26 cellular contexts compared by ENCODE assay signal in the genomic region with DNA sequence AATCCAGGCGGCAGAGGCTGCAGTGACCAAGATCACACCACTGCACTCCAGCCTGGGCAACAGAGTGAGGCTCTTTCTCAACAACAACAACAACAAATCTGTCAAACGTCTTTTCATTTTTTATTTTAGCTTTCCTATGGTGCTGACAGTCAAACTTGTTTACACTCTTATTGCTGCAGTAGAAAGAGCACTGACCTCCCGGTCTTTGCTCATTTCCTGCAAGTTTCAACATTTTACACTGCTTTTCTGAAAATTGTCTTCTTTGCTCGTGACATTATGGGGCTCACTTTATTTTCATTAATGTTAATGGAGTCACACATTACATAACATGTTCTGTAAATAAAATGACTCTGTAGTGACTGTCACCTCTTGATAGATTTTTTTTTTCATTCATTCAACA.
DNase-seq lines count a peak whose midpoint lies in the region; ATAC-seq and TF ChIP-seq lines count a peak whose summit lies in the region.
"Had no signal": no experiment of that assay in that cellular context is flagged by ENCODE, and none has a peak within 500 bp of the region (broad histone marks: within the 10 kb centered on the region; RNA-seq: fewer than 3 reads in every experiment).

No MANE protein-coding gene starts in this region.

- peaks cover 30% of the 10 kb centered on the region for H3K36me3 Mint-ChIP-seq in activated naive CD4-positive, alpha-beta T cell treated with anti-CD3 and anti-CD28 coated beads, Interleukin-2, amount 50 U/mL, for 24 hours
- H3K36me3 Mint-ChIP-seq in activated naive CD8-positive, alpha-beta T cell treated with anti-CD3 and anti-CD28 coated beads, Interleukin-2, amount 10 ng/mL, durations not matched to agents 7 days and 5 days = peaks cover 56% of the 10 kb centered on the region

- no peaks in the 10 kb centered on the region for H3K4me1 ChIP-seq in vagina
- H3K4me1 ChIP-seq: colonic mucosa, tibial artery had no signal

- TF ChIP-seq POLR2A in vagina (IDR thresholded peaks at IDR 0.05) = no peak

- H3K4me3 Mint-ChIP-seq in activated naive CD4-positive, alpha-beta T cell treated with anti-CD3 and anti-CD28 coated beads, Interleukin-2, amount 50 U/mL, for 24 hours = no peak overlapping the region
- no peak overlapping the region for H3K4me3 Mint-ChIP-seq in activated naive CD8-positive, alpha-beta T cell treated with anti-CD3 and anti-CD28 coated beads, Interleukin-2, amount 10 ng/mL, durations not matched to agents 7 days and 5 days
- H3K4me3 Mint-ChIP-seq: endodermal cell, IgD-negative memory B cell had no signal

- no peaks in the 10 kb centered on the region for H3K27me3 ChIP-seq in vagina
- H3K27me3 ChIP-seq: brain microvascular endothelial cell, colonic mucosa, esophagus muscularis mucosa, tibial artery had no signal

- peaks cover 0 to 4% of the 10 kb centered on the region in 2 donors for H3K36me3 ChIP-seq in vagina
- H3K36me3 ChIP-seq: brain microvascular endothelial cell had no signal

- H3K27ac Mint-ChIP-seq in activated naive CD4-positive, alpha-beta T cell treated with anti-CD3 and anti-CD28 coated beads, Interleukin-2, amount 50 U/mL, for 24 hours = peak overlapping the region; percentile 17
- H3K27ac Mint-ChIP-seq in activated naive CD8-positive, alpha-beta T cell treated with anti-CD3 and anti-CD28 coated beads, Interleukin-2, amount 10 ng/mL, durations not matched to agents 7 days and 5 days = peak overlapping the region; percentile 32
- H3K27ac Mint-ChIP-seq: endodermal cell had no signal

- no peaks in the 10 kb centered on the region for H3K27me3 Mint-ChIP-seq in activated naive CD4-positive, alpha-beta T cell treated with anti-CD3 and anti-CD28 coated beads, Interleukin-2, amount 50 U/mL, for 24 hours
- no peaks in the 10 kb centered on the region for H3K27me3 Mint-ChIP-seq in activated naive CD8-positive, alpha-beta T cell treated with anti-CD3 and anti-CD28 coated beads, Interleukin-2, amount 10 ng/mL, durations not matched to agents 7 days and 5 days
- H3K27me3 Mint-ChIP-seq: IgD-negative memory B cell had no signal

- no peak overlapping the region for H3K4me3 ChIP-seq in vagina
- H3K4me3 ChIP-seq: colonic mucosa, esophagus muscularis mucosa, SK-N-MC, tibial artery had no signal

- H3K9me3 Mint-ChIP-seq in activated naive CD4-positive, alpha-beta T cell treated with anti-CD3 and anti-CD28 coated beads, Interleukin-2, amount 50 U/mL, for 24 hours = no peaks in the 10 kb centered on the region
- H3K9me3 Mint-ChIP-seq in activated naive CD8-positive, alpha-beta T cell treated with anti-CD3 and anti-CD28 coated beads, Interleukin-2, amount 10 ng/mL, durations not matched to agents 7 days and 5 days = no peaks in the 10 kb centered on the region
- H3K9me3 Mint-ChIP-seq: endodermal cell, IgD-negative memory B cell had no signal

- POLR2A ChIA-PET in activated naive CD8-positive, alpha-beta T cell treated with anti-CD3 and anti-CD28 coated beads, Interleukin-2, amount 10 ng/mL, durations not matched to agents 7 days and 5 days (lab: Charles Lee) = no interaction called here

- TF ChIP-seq CTCF in vagina (IDR thresholded peaks at IDR 0.05) = no peak

- H3K4me1 Mint-ChIP-seq in activated naive CD4-positive, alpha-beta T cell treated with anti-CD3 and anti-CD28 coated beads, Interleukin-2, amount 50 U/mL, for 24 hours = peaks cover 18% of the 10 kb centered on the region
- peaks cover 9% of the 10 kb centered on the region for H3K4me1 Mint-ChIP-seq in activated naive CD8-positive, alpha-beta T cell treated with anti-CD3 and anti-CD28 coated beads, Interleukin-2, amount 10 ng/mL, durations not matched to agents 7 days and 5 days
- H3K4me1 Mint-ChIP-seq: endodermal cell had no signal

- intact Hi-C loops in vagina (cut with DNase I) = no loop called here

- no peaks in the 10 kb centered on the region for H3K9me3 ChIP-seq in vagina
- H3K9me3 ChIP-seq: colonic mucosa, esophagus muscularis mucosa, tibial artery had no signal

- DNase-seq in activated naive CD4-positive, alpha-beta T cell (lab: John Stamatoyannopoulos, UW) = no peak
- DNase-seq in activated naive CD8-positive, alpha-beta T cell treated with anti-CD3 and anti-CD28 coated beads, Interleukin-2, amount 10 ng/mL, durations not matched to agents 7 days and 5 days = no peak
- DNase-seq in left lobe of liver (ENCODE audit: low spot score) = no peak
- DNase-seq in vagina (ENCODE audit: extremely low spot score in 2 of 2) = peak; percentile 14 to 20
- DNase-seq in NOMO-1 treated with dmso at 0.1 percent for 144 hours (lab: John Stamatoyannopoulos, UW; ENCODE audit: unreplicated experiment) = no peak
- DNase-seq: ACHN, brain microvascular endothelial cell, colonic mucosa, COR-L47, DMS79, endodermal cell, GF-D8, HCEC 1CT, left cardiac atrium, NCI-H1048, NCI-H1694, NCI-H446 treated with DMSO at 0.1 percent for 48 hours, NCI-H82, RPMI8226, T-helper 2 cell had no signal

- no peak overlapping the region for H3K27ac ChIP-seq in vagina
- H3K27ac ChIP-seq: brain microvascular endothelial cell, colonic mucosa, esophagus muscularis mucosa, SK-N-MC, tibial artery had no signal

- ATAC-seq in activated naive CD8-positive, alpha-beta T cell treated with anti-CD3 and anti-CD28 coated beads, Interleukin-2, amount 10 ng/mL, durations not matched to agents 7 days and 5 days (ENCODE audit: low read depth) = no peak
- ATAC-seq in left lobe of liver (peak; percentile 20), HG03457 (IDR thresholded peaks at IDR 0.05; ENCODE audit: unreplicated experiment) (no peak)
- ATAC-seq: left cardiac atrium had no signal

Comparison
In these comparisons a context has a peak if more than half of its experiments do, and no peak if none do; other contexts are left out.
1. DNase-seq: peak in vagina (2 of 2); none in activated naive CD4-positive, alpha-beta T cell (0 of 4), activated naive CD8-positive, alpha-beta T cell treated with anti-CD3 and anti-CD28 coated beads, Interleukin-2, amount 10 ng/mL, durations not matched to agents 7 days and 5 days (single experiment), left lobe of liver (single experiment) and NOMO-1 treated with dmso at 0.1 percent for 144 hours (single experiment).